10 cellular contexts compared by ENCODE assay signal in genomic region chr2:55026202-55026601, GRCh38. TPM values are rescaled to one million over a fixed set of nuclear protein-coding genes. Genes with fewer than 3 reads are reported as not detected.
DNase-seq lines count a peak whose midpoint lies in the region; ATAC-seq and TF ChIP-seq lines count a peak whose summit lies in the region.
"Had no signal": no experiment of that assay in that cellular context is flagged by ENCODE, and none has a peak within 500 bp of the region (broad histone marks: within the 10 kb centered on the region; RNA-seq: fewer than 3 reads in every experiment).

No MANE protein-coding gene starts in this region.

- H3K4me3 ChIP-seq in SK-N-MC (peak overlapping the region; percentile 42; the same call in 1 of the 2 replicates), fibroblast of villous mesenchyme (ENCODE audit: low read depth, low read length) (no peak overlapping the region), thymus (ENCODE audit: low read length) (no peak overlapping the region), brain microvascular endothelial cell (ENCODE audit: low read depth, low read length) (no peak overlapping the region)

- TF ChIP-seq CTCF in fibroblast of villous mesenchyme (IDR thresholded peaks at IDR 0.05; ENCODE audit: insufficient read depth, low read depth, low read length) (no peak), brain microvascular endothelial cell (IDR thresholded peaks at IDR 0.05; ENCODE audit: low read depth, low read length, missing control alignments) (no peak)

- peaks cover 16% of the 10 kb centered on the region for H3K36me3 ChIP-seq in SK-N-MC (ENCODE audit: insufficient read depth, low read length)
- H3K36me3 ChIP-seq in thymus (ENCODE audit: control insufficient read depth, insufficient read depth) = no peaks in the 10 kb centered on the region
- peaks cover 2% of the 10 kb centered on the region for H3K36me3 ChIP-seq in brain microvascular endothelial cell (replicated peaks)

- H3K27me3 ChIP-seq in thymus (ENCODE audit: control insufficient read depth, insufficient read depth) (no peaks in the 10 kb centered on the region), brain microvascular endothelial cell (replicated peaks) (no peaks in the 10 kb centered on the region)

- DNase-seq in activated naive CD4-positive, alpha-beta T cell treated with anti-CD3 and anti-CD28 coated beads, Interleukin-2, amount 10 ng/mL, durations not matched to agents 7 days and 5 days = no peak
- DNase-seq in activated naive CD4-positive, alpha-beta T cell (lab: John Stamatoyannopoulos, UW) = no peak
- DNase-seq in SK-N-MC (ENCODE audit: low read depth, low spot score) (no peak), fibroblast of villous mesenchyme (ENCODE audit: low read depth) (peak; percentile 61), brain microvascular endothelial cell (no peak)
- DNase-seq in activated naive CD8-positive, alpha-beta T cell treated with anti-CD3 and anti-CD28 coated beads, Interleukin-2, amount 50 U/mL, for 24 hours = no peak
- no peak for DNase-seq in central memory CD4-positive, alpha-beta T cell
- DNase-seq: NCI-H345 had no signal

- peaks cover 3% of the 10 kb centered on the region for H3K9me3 Mint-ChIP-seq in activated naive CD4-positive, alpha-beta T cell treated with anti-CD3 and anti-CD28 coated beads, Interleukin-2, amount 10 ng/mL, durations not matched to agents 7 days and 5 days
- H3K9me3 Mint-ChIP-seq in activated naive CD8-positive, alpha-beta T cell treated with anti-CD3 and anti-CD28 coated beads, Interleukin-2, amount 50 U/mL, for 24 hours = no peaks in the 10 kb centered on the region
- H3K9me3 Mint-ChIP-seq: type B pancreatic cell had no signal

- no peak overlapping the region for H3K4me3 Mint-ChIP-seq in activated naive CD4-positive, alpha-beta T cell treated with anti-CD3 and anti-CD28 coated beads, Interleukin-2, amount 10 ng/mL, durations not matched to agents 7 days and 5 days
- no peak overlapping the region for H3K4me3 Mint-ChIP-seq in activated naive CD8-positive, alpha-beta T cell treated with anti-CD3 and anti-CD28 coated beads, Interleukin-2, amount 50 U/mL, for 24 hours
- H3K4me3 Mint-ChIP-seq: type B pancreatic cell had no signal

- in situ Hi-C loops in brain microvascular endothelial cell (cut with HindIII; ENCODE audit: low pct_ligation_motif_present, low sequenced_read_pairs) = loop anchor here (25.0 kb wide), 1 partner anchor 136 kb away; no protein-coding TSS in a partner anchor

- H3K4me1 ChIP-seq in thymus (ENCODE audit: control insufficient read depth, insufficient read depth, low read length) = peaks cover 9% of the 10 kb centered on the region

- WGBS in thymus = 51% methylated on average over 2 of the region's 2 CpGs

- H3K9me3 ChIP-seq in SK-N-MC (ENCODE audit: low read depth, low read length) (no peaks in the 10 kb centered on the region), thymus (ENCODE audit: control insufficient read depth) (no peaks in the 10 kb centered on the region)

- H3K27ac ChIP-seq in SK-N-MC (peak overlapping the region; percentile 80), thymus (ENCODE audit: low read depth) (peak overlapping the region; percentile 25), brain microvascular endothelial cell (no peak overlapping the region)

- H3K27me3 Mint-ChIP-seq in activated naive CD4-positive, alpha-beta T cell treated with anti-CD3 and anti-CD28 coated beads, Interleukin-2, amount 10 ng/mL, durations not matched to agents 7 days and 5 days = no peaks in the 10 kb centered on the region
- H3K27me3 Mint-ChIP-seq in activated naive CD8-positive, alpha-beta T cell treated with anti-CD3 and anti-CD28 coated beads, Interleukin-2, amount 50 U/mL, for 24 hours = no peaks in the 10 kb centered on the region
- H3K27me3 Mint-ChIP-seq: type B pancreatic cell had no signal

- peak overlapping the region; percentile 11 for H3K9ac ChIP-seq in SK-N-MC (ENCODE audit: insufficient read length)

- H3K36me3 Mint-ChIP-seq in activated naive CD4-positive, alpha-beta T cell treated with anti-CD3 and anti-CD28 coated beads, Interleukin-2, amount 10 ng/mL, durations not matched to agents 7 days and 5 days = peaks cover 10% of the 10 kb centered on the region
- H3K36me3 Mint-ChIP-seq in activated naive CD8-positive, alpha-beta T cell treated with anti-CD3 and anti-CD28 coated beads, Interleukin-2, amount 50 U/mL, for 24 hours (ENCODE audit: low read depth) = peaks cover 2% of the 10 kb centered on the region

- CTCF ChIA-PET in activated naive CD4-positive, alpha-beta T cell treated with anti-CD3 and anti-CD28 coated beads, Interleukin-2, amount 10 ng/mL, durations not matched to agents 7 days and 5 days (lab: Charles Lee) = interaction anchor here (0.7 to 1.6 kb wide), 3 partner anchors 20 to 128 kb away, joined by 4 read pairs; no protein-coding TSS in a partner anchor

- H3K27ac Mint-ChIP-seq in activated naive CD4-positive, alpha-beta T cell treated with anti-CD3 and anti-CD28 coated beads, Interleukin-2, amount 10 ng/mL, durations not matched to agents 7 days and 5 days = peak overlapping the region; percentile 20
- H3K27ac Mint-ChIP-seq in activated naive CD8-positive, alpha-beta T cell treated with anti-CD3 and anti-CD28 coated beads, Interleukin-2, amount 50 U/mL, for 24 hours = no peak overlapping the region
- H3K27ac Mint-ChIP-seq: type B pancreatic cell had no signal

- ATAC-seq in activated naive CD8-positive, alpha-beta T cell treated with anti-CD3 and anti-CD28 coated beads, Interleukin-2, amount 50 U/mL, for 24 hours = no peak

- H3K4me1 Mint-ChIP-seq in activated naive CD4-positive, alpha-beta T cell treated with anti-CD3 and anti-CD28 coated beads, Interleukin-2, amount 10 ng/mL, durations not matched to agents 7 days and 5 days = peaks cover 3% of the 10 kb centered on the region
- H3K4me1 Mint-ChIP-seq in activated naive CD8-positive, alpha-beta T cell treated with anti-CD3 and anti-CD28 coated beads, Interleukin-2, amount 50 U/mL, for 24 hours = peaks cover 12% of the 10 kb centered on the region

RNA-seq across cellular contexts. Expression of gene RTN4, which starts 24.0 kb away (rescaled TPM):
- 262 and 280 TPM in 2 replicates for total RNA-seq in fibroblast of villous mesenchyme
- polyA plus RNA-seq in thymus = 183 TPM
